Comparison of ENCODE assay signal across 16 cellular contexts in genomic region chr5:1765141-1765879, GRCh38. TPM values are rescaled to one million over a fixed set of nuclear protein-coding genes. Genes with fewer than 3 reads are reported as not detected.
DNase-seq lines count a peak whose midpoint lies in the region; ATAC-seq and TF ChIP-seq lines count a peak whose summit lies in the region.
"Had no signal": no experiment of that assay in that cellular context is flagged by ENCODE, and none has a peak within 500 bp of the region (broad histone marks: within the 10 kb centered on the region; RNA-seq: fewer than 3 reads in every experiment).

No MANE protein-coding gene starts in this region.

- H3K79me2 ChIP-seq in SU-DHL-6 (ENCODE audit: insufficient read depth, low read length): no peaks in the 10 kb centered on the region

- H3K4me3 ChIP-seq in SU-DHL-6 (ENCODE audit: insufficient read depth, low read length, poor library complexity, severe bottlenecking) (no peak overlapping the region), suprapubic skin (no peak overlapping the region), upper lobe of right lung (no peak overlapping the region)
- H3K4me3 ChIP-seq: smooth muscle cell had no signal

- no peak for TF ChIP-seq EP300 in suprapubic skin (IDR thresholded peaks at IDR 0.05)

- H3K4me1 ChIP-seq in suprapubic skin (no peaks in the 10 kb centered on the region), upper lobe of right lung (no peaks in the 10 kb centered on the region)

- H3K27me3 ChIP-seq in SU-DHL-6 (ENCODE audit: low read length): no peaks in the 10 kb centered on the region
- peaks cover 10% of the 10 kb centered on the region for H3K27me3 ChIP-seq in suprapubic skin
- H3K27me3 ChIP-seq in upper lobe of right lung: peaks cover 20% of the 10 kb centered on the region

- TF ChIP-seq CTCF in SU-DHL-6 (IDR thresholded peaks at IDR 0.05; ENCODE audit: insufficient read depth, low read length, poor library complexity, severe bottlenecking) (no peak), suprapubic skin (IDR thresholded peaks at IDR 0.05) (no peak), upper lobe of right lung (IDR thresholded peaks at IDR 0.05) (no peak)

- H3K9me3 ChIP-seq in SU-DHL-6 (ENCODE audit: insufficient read depth, low read length): peaks cover 5% of the 10 kb centered on the region; the same call in 1 of the 2 replicates
- H3K9me3 ChIP-seq in suprapubic skin: no peaks in the 10 kb centered on the region
- H3K9me3 ChIP-seq in upper lobe of right lung: no peaks in the 10 kb centered on the region

- intact Hi-C loops in upper lobe of right lung (cut with DNase I): no loop called here

- H3K9me2 ChIP-seq in SU-DHL-6 (replicated peaks; ENCODE audit: insufficient read depth, low read length): no peaks in the 10 kb centered on the region

- TF ChIP-seq POLR2A in suprapubic skin (IDR thresholded peaks at IDR 0.05): no peak

- ATAC-seq in activated T-cell treated with anti-CD3 and anti-CD28 coated beads, Interleukin-2, amount 50 U/mL, for 72 hours (replicated peaks in 1 of 2): no peak
- ATAC-seq in HG02798 (IDR thresholded peaks at IDR 0.05; ENCODE audit: poor library complexity, unreplicated experiment) (peak; percentile 88), upper lobe of right lung (no peak)
- ATAC-seq: activated CD8-positive, alpha-beta T cell treated with anti-CD3 and anti-CD28 coated beads, Interleukin-2, amount 10 ng/mL, durations not matched to agents 7 days and 5 days; activated naive CD4-positive, alpha-beta T cell treated with anti-CD3 and anti-CD28 coated beads, Interleukin-2, amount 50 U/mL, for 72 hours had no signal

- no peaks in the 10 kb centered on the region for H4K20me1 ChIP-seq in SU-DHL-6 (ENCODE audit: low read depth, low read length)

- peak overlapping the region; percentile 49 for H3K27ac ChIP-seq in SU-DHL-6 (ENCODE audit: low read depth, low read length)
- H3K27ac ChIP-seq in suprapubic skin: no peak overlapping the region
- no peak overlapping the region for H3K27ac ChIP-seq in upper lobe of right lung

- no peak overlapping the region for H3K4me3 Mint-ChIP-seq in activated T-cell treated with anti-CD3 and anti-CD28 coated beads, Interleukin-2, amount 50 U/mL, for 72 hours
- H3K4me3 Mint-ChIP-seq: activated CD8-positive, alpha-beta T cell treated with anti-CD3 and anti-CD28 coated beads, Interleukin-2, amount 10 ng/mL, durations not matched to agents 7 days and 5 days had no signal

- no peaks in the 10 kb centered on the region for H3K4me1 Mint-ChIP-seq in activated T-cell treated with anti-CD3 and anti-CD28 coated beads, Interleukin-2, amount 50 U/mL, for 72 hours (ENCODE audit: low read depth)

- H3K9ac ChIP-seq in SU-DHL-6 (ENCODE audit: low read length): no peak overlapping the region

- peak; percentile 6 for DNase-seq in activated T-cell treated with anti-CD3 and anti-CD28 coated beads, Interleukin-2, amount 50 U/mL, for 1 hour
- no peak for DNase-seq in activated T-cell treated with anti-CD3 and anti-CD28 coated beads, Interleukin-2, amount 50 U/mL, for 72 hours
- peak; percentile 41 to 47 for DNase-seq in suprapubic skin (ENCODE audit: low spot score in 2 of 2)
- DNase-seq in upper lobe of right lung: no peak
- no peak for DNase-seq in NCI-H1417 treated with DMSO at 0.1 percent for 48 hours (lab: John Stamatoyannopoulos, UW)
- no peak for DNase-seq in T1000 (lab: John Stamatoyannopoulos, UW)
- DNase-seq: 8988T; activated CD8-positive, alpha-beta T cell treated with anti-CD3 and anti-CD28 coated beads, Interleukin-2, amount 10 ng/mL, durations not matched to agents 7 days and 5 days; GOT3; NCI-H187; NCI-H526 treated with DMSO at 0.1 percent for 48 hours; SHP77 had no signal

- no peak overlapping the region for H2AFZ ChIP-seq in SU-DHL-6 (ENCODE audit: low read depth, low read length, severe bottlenecking)

- H3F3A ChIP-seq in SU-DHL-6 (ENCODE audit: insufficient read depth): 0 out of 2 replicates have a peak, but pooled peaks cover 6% of the 10 kb centered on the region

- H3K27ac Mint-ChIP-seq in activated T-cell treated with anti-CD3 and anti-CD28 coated beads, Interleukin-2, amount 50 U/mL, for 72 hours: no peak overlapping the region
- H3K27ac Mint-ChIP-seq: activated CD8-positive, alpha-beta T cell treated with anti-CD3 and anti-CD28 coated beads, Interleukin-2, amount 10 ng/mL, durations not matched to agents 7 days and 5 days; activated naive CD4-positive, alpha-beta T cell treated with anti-CD3 and anti-CD28 coated beads, Interleukin-2, amount 50 U/mL, for 72 hours had no signal

- no peaks in the 10 kb centered on the region for H3K9me3 Mint-ChIP-seq in activated T-cell treated with anti-CD3 and anti-CD28 coated beads, Interleukin-2, amount 50 U/mL, for 72 hours
- H3K9me3 Mint-ChIP-seq: activated naive CD4-positive, alpha-beta T cell treated with anti-CD3 and anti-CD28 coated beads, Interleukin-2, amount 50 U/mL, for 72 hours had no signal

- no peaks in the 10 kb centered on the region for H3K36me3 Mint-ChIP-seq in activated T-cell treated with anti-CD3 and anti-CD28 coated beads, Interleukin-2, amount 50 U/mL, for 72 hours (ENCODE audit: insufficient read depth in 2 of 2)
- H3K36me3 Mint-ChIP-seq: activated naive CD4-positive, alpha-beta T cell treated with anti-CD3 and anti-CD28 coated beads, Interleukin-2, amount 50 U/mL, for 72 hours had no signal

- H3K27me3 Mint-ChIP-seq in activated T-cell treated with anti-CD3 and anti-CD28 coated beads, Interleukin-2, amount 50 U/mL, for 72 hours (ENCODE audit: low read depth): peaks cover 18% of the 10 kb centered on the region

- H3K36me3 ChIP-seq in SU-DHL-6 (ENCODE audit: low read length) (0 out of 2 replicates have a peak, but pooled peaks cover 3% of the 10 kb centered on the region), suprapubic skin (no peaks in the 10 kb centered on the region), upper lobe of right lung (no peaks in the 10 kb centered on the region)

- peak overlapping the region; percentile 32 for H3K4me2 ChIP-seq in SU-DHL-6 (ENCODE audit: low read depth, low read length, poor library complexity, severe bottlenecking)
- H3K4me2 ChIP-seq: smooth muscle cell had no signal

- 76% methylated on average over 5 of the region's 15 CpGs for WGBS in suprapubic skin

RNA-seq across cellular contexts. Expression of gene MRPL36, which starts 34.3 kb away (rescaled TPM):
- total RNA-seq in activated T-cell treated with anti-CD3 and anti-CD28 coated beads, Interleukin-2, amount 50 U/mL, for 72 hours: 10 to 100 TPM; 48.1 to 52.2 TPM
- total RNA-seq in suprapubic skin: 10 to 100 TPM; 13.7 to 62.5 (median 41.2) TPM
- 29.4 TPM for total RNA-seq in upper lobe of right lung

RNA-seq across cellular contexts. Expression of gene NDUFS6, which starts 35.9 kb away (rescaled TPM):
- total RNA-seq in activated T-cell treated with anti-CD3 and anti-CD28 coated beads, Interleukin-2, amount 50 U/mL, for 72 hours: 10 to 100 TPM; 21.9 to 22.3 TPM
- 10 to 100 TPM; 38.9 to 64.5 (median 51.2) TPM for total RNA-seq in suprapubic skin
- total RNA-seq in upper lobe of right lung: 23.5 TPM

Comparison
In these comparisons a context has a peak if more than half of its experiments do, and no peak if none do; other contexts are left out.
1. DNase-seq: peak in activated T-cell treated with anti-CD3 and anti-CD28 coated beads, Interleukin-2, amount 50 U/mL, for 1 hour (single experiment) and suprapubic skin (2 of 2); none in activated T-cell treated with anti-CD3 and anti-CD28 coated beads, Interleukin-2, amount 50 U/mL, for 72 hours (0 of 2), upper lobe of right lung (single experiment), NCI-H1417 treated with DMSO at 0.1 percent for 48 hours (single experiment) and T1000 (single experiment).